In genomic region chr20:2524435-2525272, GRCh38 we compare ENCODE assay signal across 8 cellular contexts. TPM values are rescaled to one million over a fixed set of nuclear protein-coding genes. Genes with fewer than 3 reads are reported as not detected.
A peak's percentile ranks its signal among the peaks of the same experiment; 100 is the strongest.
DNase-seq lines count a peak whose midpoint lies in the region; ATAC-seq and TF ChIP-seq lines count a peak whose summit lies in the region.

No MANE protein-coding gene starts in this region.

- peak overlapping the region; percentile 98 for H3K27ac Mint-ChIP-seq in dendritic cell treated with granulocyte-macrophage colony-stimulating factor and Interleukin-4, amounts not matched to agents 40 ng/mL and 50 ng/mL, for 4 days

- H3K4me3 Mint-ChIP-seq in dendritic cell treated with granulocyte-macrophage colony-stimulating factor and Interleukin-4, amounts not matched to agents 40 ng/mL and 50 ng/mL, for 4 days = peak overlapping the region; percentile 89

- TF ChIP-seq RAD21 in liver (IDR thresholded peaks at IDR 0.05) = peak; percentile 51 to 66

- no peaks in the 10 kb centered on the region for H3K36me3 Mint-ChIP-seq in dendritic cell treated with granulocyte-macrophage colony-stimulating factor and Interleukin-4, amounts not matched to agents 40 ng/mL and 50 ng/mL, for 4 days (ENCODE audit: low read depth)

- H3K4me1 Mint-ChIP-seq in dendritic cell treated with granulocyte-macrophage colony-stimulating factor and Interleukin-4, amounts not matched to agents 40 ng/mL and 50 ng/mL, for 4 days (ENCODE audit: low read depth) = peaks cover 19% of the 10 kb centered on the region

- ATAC-seq in HG03135 (IDR thresholded peaks at IDR 0.05; ENCODE audit: unreplicated experiment) = peak; percentile 68

- DNase-seq in SKM-1 treated with dmso at 0.1 percent for 144 hours (lab: John Stamatoyannopoulos, UW; ENCODE audit: unreplicated experiment) (peak; percentile 53), SKM-1 (lab: John Stamatoyannopoulos, UW; ENCODE audit: unreplicated experiment) (no peak), NCI-H524 treated with DMSO at 0.1 percent for 48 hours (lab: John Stamatoyannopoulos, UW) (peak; percentile 16)
- peak; percentile 87 to 95 for DNase-seq in activated CD4-positive, alpha-beta T cell treated with anti-CD3 and anti-CD28 coated beads, Interleukin-2, amount 50 U/mL, for 24 hours (ENCODE audit: low read depth in 1 of 2, low spot score in 1 of 2)
- DNase-seq in stimulated activated CD4-positive, alpha-beta T cell treated with anti-CD3 and anti-CD28 coated beads, Interleukin-4, amount 100 ng/mL, for 1 hour = peak; percentile 93

- intact Hi-C loops in dendritic cell treated with granulocyte-macrophage colony-stimulating factor and Interleukin-4, amounts not matched to agents 40 ng/mL and 50 ng/mL, for 4 days (cut with micrococcal nuclease) = loop anchor here (2.0 kb wide), 2 partner anchors 54 to 126 kb away; partner anchors contain the start of gene SNRPB

- H3K36me3 ChIP-seq in liver (ENCODE audit: control insufficient read depth in 4 of 4, insufficient read depth in 3 of 4, low read depth in 1 of 4, low read length in 3 of 4) = no peaks in the 10 kb centered on the region

- H3K4me3 ChIP-seq in liver (ENCODE audit: low read depth in 1 of 3, low read length in 3 of 3) = peak overlapping the region; percentile 66 to 82 (median 77)

- WGBS in liver = under 1% methylated on average over 68 of the region's 68 CpGs

- H3K4me1 ChIP-seq in liver (ENCODE audit: control insufficient read depth in 4 of 4, insufficient read depth in 4 of 4, low read length in 3 of 4) = peaks cover 0 to 10% (median 2%) of the 10 kb centered on the region in 4 donors

- H3K9me3 ChIP-seq in liver (ENCODE audit: control insufficient read depth in 4 of 4, low read length in 3 of 4) = no peaks in the 10 kb centered on the region

- peaks cover 40% of the 10 kb centered on the region for H3K27me3 Mint-ChIP-seq in dendritic cell treated with granulocyte-macrophage colony-stimulating factor and Interleukin-4, amounts not matched to agents 40 ng/mL and 50 ng/mL, for 4 days

- no peaks in the 10 kb centered on the region for H3K27me3 ChIP-seq in liver (ENCODE audit: control insufficient read depth in 4 of 4, insufficient read depth in 4 of 4, low read length in 3 of 4)

- peak; percentile 83 for TF ChIP-seq CTCF in liver (IDR thresholded peaks at IDR 0.05; ENCODE audit: low read depth, low read length, missing input control)

- H3K27ac ChIP-seq in liver (ENCODE audit: low read depth in 1 of 2, low read length in 2 of 2) = peak overlapping the region; percentile 78 to 82

- H3K9me3 Mint-ChIP-seq in dendritic cell treated with granulocyte-macrophage colony-stimulating factor and Interleukin-4, amounts not matched to agents 40 ng/mL and 50 ng/mL, for 4 days = no peaks in the 10 kb centered on the region

- peak overlapping the region; percentile 32 to 94 for H3K9ac ChIP-seq in liver (ENCODE audit: low read depth in 1 of 2, low read length in 2 of 2)

TF ChIP-seq in liver, 16 proteins besides CTCF, POLR2A, EP300 and RAD21:
- no peak for TF ChIP-seq SP1 (IDR thresholded peaks at IDR 0.05)
- TF ChIP-seq JUND (IDR thresholded peaks at IDR 0.05) = no peak
- TF ChIP-seq TAF1 (conservative IDR thresholded peaks at IDR 0.05) = peak; percentile 66
- TF ChIP-seq REST (IDR thresholded peaks at IDR 0.05) = peak; percentile 28
- no peak for TF ChIP-seq EGR1 (IDR thresholded peaks at IDR 0.05; ENCODE audit: low read depth in 2 of 2)
- TF ChIP-seq MAX (IDR thresholded peaks at IDR 0.05) = no peak
- TF ChIP-seq HNF4G (IDR thresholded peaks at IDR 0.05) = no peak
- TF ChIP-seq RXRA (IDR thresholded peaks at IDR 0.05) = no peak
TF ChIP-seq in liver: peak in this region for 2.

RNA-seq across cellular contexts. Expression of gene TMC2, which starts 11.7 kb away (rescaled TPM):
- total RNA-seq in liver = not detected
- polyA plus RNA-seq in liver = not detected

RNA-seq across cellular contexts. Expression of gene ZNF343, which starts 15.9 kb away (rescaled TPM):
- total RNA-seq in liver = 10 to 100 TPM in 1 of 2 donors, 1 to 10 TPM in 1; 4.8 to 10.5 TPM
- polyA plus RNA-seq in liver = 1 to 10 TPM; 3.3 to 3.6 TPM

RNA-seq across cellular contexts. Expression of gene SNRPB, which starts 54.1 kb away (rescaled TPM):
- total RNA-seq in liver = 100 to 1,000 TPM in 1 of 2 donors, 10 to 100 TPM in 1; 42.3 to 111 TPM
- polyA plus RNA-seq in liver = 10 to 100 TPM; 65.3 to 79.9 TPM
